Comparison of ENCODE assay signal across 9 cellular contexts in the genomic region with DNA sequence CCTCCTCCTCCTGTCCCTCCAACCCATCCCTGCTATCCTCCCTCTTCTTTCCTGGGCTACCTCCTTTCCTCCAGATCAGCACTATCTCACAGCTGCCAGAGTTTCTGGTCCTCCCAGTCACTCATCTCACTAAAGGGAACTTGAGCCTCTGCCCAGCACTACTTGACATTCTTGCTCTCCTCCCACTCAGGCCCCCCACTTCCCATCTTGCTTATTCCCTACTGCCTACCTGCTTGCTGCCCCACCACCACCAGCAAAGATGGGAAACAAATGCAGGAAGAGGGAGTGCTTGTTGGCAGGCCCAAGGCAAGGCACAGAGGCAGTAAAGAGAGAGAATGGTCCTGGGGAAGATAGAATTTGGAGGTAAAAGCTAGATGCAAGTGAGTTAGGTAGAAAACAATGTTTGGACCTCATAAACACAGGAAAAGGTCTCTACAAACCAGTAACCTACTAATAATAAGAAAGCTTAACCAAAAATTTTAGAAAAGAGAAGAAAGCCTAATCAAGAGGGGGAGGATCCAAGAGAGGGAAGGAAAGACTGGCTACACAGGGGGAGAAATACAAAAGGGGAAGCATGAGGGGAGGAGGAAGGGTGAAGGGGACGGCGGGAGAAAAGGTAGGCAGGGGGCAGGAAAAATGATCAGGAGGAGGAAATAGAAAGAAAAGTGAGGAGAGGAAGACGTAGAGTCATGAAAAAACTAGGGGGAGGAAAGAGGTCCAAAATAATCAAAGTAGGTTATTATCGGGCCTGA.
A peak's percentile ranks its signal among the peaks of the same experiment; 100 is the strongest.
DNase-seq lines count a peak whose midpoint lies in the region; ATAC-seq and TF ChIP-seq lines count a peak whose summit lies in the region.
"Had no signal": no experiment of that assay in that cellular context is flagged by ENCODE, and none has a peak within 500 bp of the region (broad histone marks: within the 10 kb centered on the region; RNA-seq: fewer than 3 reads in every experiment).

No MANE protein-coding gene starts in this region.

- H4K8ac ChIP-seq in IMR-90 (ENCODE audit: low read depth in 2 of 2, low read length in 2 of 2): no peak overlapping the region

- H2AK9ac ChIP-seq in IMR-90 (replicated peaks; ENCODE audit: low read depth, low read length, poor library complexity): peak overlapping the region; percentile 47

- H3K27me3 Mint-ChIP-seq in central memory CD8-positive, alpha-beta T cell: no peaks in the 10 kb centered on the region

- H3K36me3 ChIP-seq in IMR-90 (ENCODE audit: control insufficient read depth, insufficient read depth, low read length) (no peaks in the 10 kb centered on the region), osteoblast (ENCODE audit: insufficient read depth, low read length) (peaks cover 4% of the 10 kb centered on the region)

- dilution Hi-C loops in IMR-90 (cut with HindIII; ENCODE audit: low sequenced_read_pairs, unreplicated experiment): no loop called here

- peak overlapping the region; percentile 82 for H2AK5ac ChIP-seq in IMR-90 (ENCODE audit: low read depth, low read length)

- no peaks in the 10 kb centered on the region for H3K9me3 Mint-ChIP-seq in central memory CD8-positive, alpha-beta T cell

- H3K9me1 ChIP-seq in IMR-90 (ENCODE audit: insufficient read depth, low read length): peaks cover 13% of the 10 kb centered on the region

- H3K4me1 ChIP-seq in IMR-90 (ENCODE audit: control insufficient read depth, insufficient read depth, low read length): peaks cover 14% of the 10 kb centered on the region
- H3K4me1 ChIP-seq in osteoblast (ENCODE audit: insufficient read depth, low read length): peaks cover 23% of the 10 kb centered on the region

- no peak for TF ChIP-seq RAD21 in IMR-90 (IDR thresholded peaks at IDR 0.05; ENCODE audit: low read length)

- ATAC-seq in IMR-90 (ENCODE audit: low read depth): no peak
- no peak for ATAC-seq in central memory CD8-positive, alpha-beta T cell (replicated peaks; ENCODE audit: extremely low read depth, poor library complexity, severe bottlenecking)
- ATAC-seq: left lobe of liver had no signal

- H3K79me2 ChIP-seq in osteoblast (ENCODE audit: insufficient read depth, low read length): peaks cover 51% of the 10 kb centered on the region

- no peak overlapping the region for H3K27ac ChIP-seq in IMR-90 (ENCODE audit: insufficient read depth, low read length)
- no peak overlapping the region for H3K27ac ChIP-seq in osteoblast (ENCODE audit: low read depth, low read length)

- no peak for TF ChIP-seq POLR2A in IMR-90 (IDR thresholded peaks at IDR 0.05; ENCODE audit: low read depth, low read length)

- peaks cover 35% of the 10 kb centered on the region for H3K4me1 Mint-ChIP-seq in central memory CD8-positive, alpha-beta T cell

- peak overlapping the region; percentile 50 for H3K27ac Mint-ChIP-seq in central memory CD8-positive, alpha-beta T cell (ENCODE audit: low read depth)

- H2BK5ac ChIP-seq in IMR-90 (ENCODE audit: low read depth, low read length, poor library complexity, severe bottlenecking): no peak overlapping the region

- POLR2A ChIA-PET in IMR-90 (lab: Charles Lee; ENCODE audit: unreplicated experiment): no interaction called here

- no peak overlapping the region for H3K18ac ChIP-seq in IMR-90 (ENCODE audit: low read depth, low read length)

- no peak overlapping the region for H2AFZ ChIP-seq in IMR-90 (replicated peaks; ENCODE audit: low read length, poor library complexity)
- no peak overlapping the region for H2AFZ ChIP-seq in osteoblast (ENCODE audit: low read length)

- no TSS peak for BruUV-seq in IMR-90 (replicated peaks; lab: Mats Ljungman, UMichigan)

- no peaks in the 10 kb centered on the region for H3K27me3 ChIP-seq in IMR-90 (ENCODE audit: control insufficient read depth, insufficient read depth, low read length)
- no peaks in the 10 kb centered on the region for H3K27me3 ChIP-seq in osteoblast (ENCODE audit: insufficient read depth, low read length)

- no peak overlapping the region for H2BK20ac ChIP-seq in IMR-90 (ENCODE audit: low read depth, low read length)

- H3K9me3 ChIP-seq in IMR-90 (ENCODE audit: control insufficient read depth, insufficient read depth, low read length) (no peaks in the 10 kb centered on the region), osteoblast (ENCODE audit: low read depth, low read length) (no peaks in the 10 kb centered on the region)

- peaks cover 2% of the 10 kb centered on the region for H3K36me3 Mint-ChIP-seq in central memory CD8-positive, alpha-beta T cell (ENCODE audit: insufficient read depth)

- H3K9ac ChIP-seq in IMR-90 (ENCODE audit: low read depth, low read length): no peak overlapping the region

- H3K4me3 ChIP-seq in IMR-90 (ENCODE audit: insufficient read depth, low read depth, low read length): no peak overlapping the region
- H3K4me3 ChIP-seq in osteoblast (ENCODE audit: insufficient read depth, low read length): no peak overlapping the region

- intact Hi-C loops in IMR-90 (cut with micrococcal nuclease): loop anchor here (5.0 to 10.0 kb wide), 2 partner anchors 175 to 213 kb away; no protein-coding TSS in a partner anchor

- H2BK15ac ChIP-seq in IMR-90 (ENCODE audit: low read depth, low read length): peak overlapping the region; percentile 14; the same call in 1 of the 3 replicates

- peak overlapping the region; percentile 17 for H3K23ac ChIP-seq in IMR-90 (ENCODE audit: low read depth, low read length)

- in situ Hi-C loops in IMR-90 (cut with MboI; ENCODE audit: low sequenced_read_pairs): no loop called here

- peaks cover 14 to 65% of the 10 kb centered on the region in 2 experiments for H3K79me1 ChIP-seq in IMR-90 (ENCODE audit: low read depth in 1 of 2, low read length in 2 of 2)

- no peak overlapping the region for H4K91ac ChIP-seq in IMR-90 (ENCODE audit: insufficient read depth, low read depth, low read length)

- DNase-seq in EL (peak; percentile 8), IMR-90 (no peak), osteoblast (ENCODE audit: insufficient read length, low spot score, missing footprints) (no peak), RPMI8226 (no peak), COLO668 (lab: John Stamatoyannopoulos, UW; ENCODE audit: unreplicated experiment) (no peak), NCI-H345 treated with DMSO at 0.1 percent for 48 hours (lab: John Stamatoyannopoulos, UW; ENCODE audit: unreplicated experiment) (no peak)
- no peak for DNase-seq in central memory CD8-positive, alpha-beta T cell (ENCODE audit: low spot score in 2 of 2)
- DNase-seq: stimulated activated CD4-positive, alpha-beta T cell treated with anti-CD3 and anti-CD28 coated beads, Interleukin-4, amount 100 ng/mL, for 4 hours had no signal

- H3K4ac ChIP-seq in IMR-90 (ENCODE audit: low read depth, low read length): no peak overlapping the region; the same call in 1 of the 2 replicates

- 63% methylated on average over 2 of the region's 4 CpGs; no CpG with 5 or more reads in 1 of the 2 experiments for WGBS in IMR-90 (ENCODE audit: extremely low coverage in 2 of 2, insufficient read length in 1 of 2), 2 experiments

- H3K56ac ChIP-seq in IMR-90 (ENCODE audit: extremely low read depth, insufficient read depth, low read length): no peak overlapping the region

- CTCF ChIA-PET in IMR-90 (lab: Yijun Ruan, JAX): no interaction called here

- H3K4me2 ChIP-seq in IMR-90 (ENCODE audit: low read depth, low read length): peak overlapping the region; percentile 1; the same call in 1 of the 2 replicates
- H3K4me2 ChIP-seq in osteoblast (ENCODE audit: insufficient read depth, low read length): peak overlapping the region; percentile 87

- no peak overlapping the region for H2BK120ac ChIP-seq in IMR-90 (ENCODE audit: low read depth, low read length)

- H4K20me1 ChIP-seq in IMR-90 (ENCODE audit: insufficient read depth, low read length): peaks cover 5% of the 10 kb centered on the region; the same call in 1 of the 2 replicates
- peaks cover 8% of the 10 kb centered on the region for H4K20me1 ChIP-seq in osteoblast (ENCODE audit: insufficient read depth, low read length)

- 0 out of 2 replicates have a peak overlapping the region, but pooled peaks have one; percentile 7 for H3K14ac ChIP-seq in IMR-90 (replicated peaks; ENCODE audit: low read depth, low read length)

- peak overlapping the region; percentile 92 for H3K4me3 Mint-ChIP-seq in central memory CD8-positive, alpha-beta T cell

- no peak for TF ChIP-seq CTCF in IMR-90 (conservative IDR thresholded peaks at IDR 0.05; ENCODE audit: low read depth, low read length)
- no peak for TF ChIP-seq CTCF in osteoblast (IDR thresholded peaks at IDR 0.05; ENCODE audit: extremely low read depth, low read depth, low read length)

- H4K5ac ChIP-seq in IMR-90 (ENCODE audit: low read depth, low read length): no peak overlapping the region

TF ChIP-seq in IMR-90, 13 proteins besides CTCF, POLR2A, EP300 and RAD21:
- TF ChIP-seq NFE2L2 (IDR thresholded peaks at IDR 0.05; ENCODE audit: low read depth, low read length) (no peak), CHD1 (IDR thresholded peaks at IDR 0.05; ENCODE audit: low read depth, low read length) (no peak), RCOR1 (IDR thresholded peaks at IDR 0.05; ENCODE audit: insufficient replicate concordance, low read length) (no peak), ELK1 (IDR thresholded peaks at IDR 0.05; ENCODE audit: borderline replicate concordance, low read depth, low read length) (no peak)
- TF ChIP-seq, protein P1, sequence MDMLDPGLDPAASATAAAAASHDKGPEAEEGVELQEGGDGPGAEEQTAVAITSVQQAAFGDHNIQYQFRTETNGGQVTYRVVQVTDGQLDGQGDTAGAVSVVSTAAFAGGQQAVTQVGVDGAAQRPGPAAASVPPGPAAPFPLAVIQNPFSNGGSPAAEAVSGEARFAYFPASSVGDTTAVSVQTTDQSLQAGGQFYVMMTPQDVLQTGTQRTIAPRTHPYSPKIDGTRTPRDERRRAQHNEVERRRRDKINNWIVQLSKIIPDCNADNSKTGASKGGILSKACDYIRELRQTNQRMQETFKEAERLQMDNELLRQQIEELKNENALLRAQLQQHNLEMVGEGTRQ (IDR thresholded peaks at IDR 0.05; ENCODE audit: low read depth, low read length): no peak
